ENCODE assay signal across 8 cellular contexts in the genomic region with DNA sequence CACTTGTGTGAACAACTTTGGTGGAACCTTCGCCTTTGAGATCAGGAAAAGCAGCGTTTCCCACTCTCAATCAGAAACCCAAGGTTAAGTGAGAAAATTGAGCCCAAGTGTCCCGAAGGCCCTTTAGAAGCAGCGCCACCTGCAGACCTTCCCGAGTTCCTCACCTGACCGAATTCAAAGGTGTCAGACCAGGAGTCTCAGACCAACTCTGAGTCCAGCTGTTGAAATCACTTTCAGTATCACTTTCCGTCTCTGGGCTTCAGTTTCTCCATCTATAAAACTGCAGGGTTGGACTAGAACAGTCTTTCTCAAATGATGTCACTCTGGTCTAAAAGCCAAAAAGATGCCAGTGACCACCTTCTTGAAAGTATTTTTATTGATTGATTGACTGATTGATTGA. TPM values are rescaled to one million over a fixed set of nuclear protein-coding genes. Genes with fewer than 3 reads are reported as not detected.
DNase-seq lines count a peak whose midpoint lies in the region; ATAC-seq and TF ChIP-seq lines count a peak whose summit lies in the region.

No MANE protein-coding gene starts in this region.

- ATAC-seq in GM18499 (IDR thresholded peaks at IDR 0.05; ENCODE audit: insufficient read depth, unreplicated experiment): peak; percentile 79
- ATAC-seq in HG02610 (IDR thresholded peaks at IDR 0.05; ENCODE audit: unreplicated experiment): peak; percentile 83
- no peak for ATAC-seq in psoas muscle

- H3K9me3 ChIP-seq in A673 (ENCODE audit: low read depth, low read length, poor library complexity, severe bottlenecking) (no peaks in the 10 kb centered on the region), psoas muscle (no peaks in the 10 kb centered on the region)

- intact Hi-C loops in A673 (cut with micrococcal nuclease; ENCODE audit: unreplicated experiment) (no loop called here), psoas muscle (cut with DNase I) (no loop called here)

- H3K27ac ChIP-seq in A673 (ENCODE audit: low read depth, low read length, poor library complexity, severe bottlenecking) (no peak overlapping the region), psoas muscle (no peak overlapping the region)

- POLR2A ChIA-PET in A673 (lab: Charles Lee; ENCODE audit: low non-redundant PET): no interaction called here

- H3K4me1 ChIP-seq in A673 (ENCODE audit: insufficient read depth, low read length, poor library complexity, severe bottlenecking) (peaks cover 3% of the 10 kb centered on the region), psoas muscle (no peaks in the 10 kb centered on the region)

- no peaks in the 10 kb centered on the region for H3K27me3 Mint-ChIP-seq in endothelial cell (ENCODE audit: unreplicated experiment)

- no peak for DNase-seq in A673 (ENCODE audit: low spot score)
- DNase-seq in MV-4-11 (lab: John Stamatoyannopoulos, UW): peak; percentile 9
- DNase-seq in endothelial cell (ENCODE audit: low spot score): peak; percentile 43
- DNase-seq in activated CD8-positive, alpha-beta memory T cell treated with anti-CD3 and anti-CD28 coated beads, Interleukin-2, amount 50 U/mL, for 4 hours: no peak
- DNase-seq in hypothalamus (lab: John Stamatoyannopoulos, UW): no peak
- DNase-seq in psoas muscle: no peak

- no peaks in the 10 kb centered on the region for H3K36me3 Mint-ChIP-seq in endothelial cell (ENCODE audit: low read depth, unreplicated experiment)

- no peak overlapping the region for H3K4me3 Mint-ChIP-seq in endothelial cell (ENCODE audit: unreplicated experiment)

- no TSS peak for BruUV-seq in A673 (replicated peaks; lab: Mats Ljungman, UMichigan)

- WGBS in psoas muscle, 3 donors: 46 to 49% (median 48%) methylated on average over 7 of the region's 7 CpGs

- H3K27me3 ChIP-seq in A673 (replicated peaks; ENCODE audit: insufficient read depth, low read depth, low read length, poor library complexity) (no peaks in the 10 kb centered on the region), psoas muscle (ENCODE audit: insufficient read depth in 3 of 3, low read length in 2 of 3) (no peaks in the 10 kb centered on the region)

- no peaks in the 10 kb centered on the region for H3K9me3 Mint-ChIP-seq in endothelial cell (ENCODE audit: unreplicated experiment)

- H3K4me3 ChIP-seq in A673 (ENCODE audit: low read depth, low read length, poor library complexity, severe bottlenecking) (no peak overlapping the region), psoas muscle (no peak overlapping the region)

- CTCF ChIA-PET in A673 (lab: Charles Lee): no interaction called here

- H3K4me1 Mint-ChIP-seq in endothelial cell (ENCODE audit: unreplicated experiment): no peaks in the 10 kb centered on the region

- TF ChIP-seq CTCF in A673 (conservative IDR thresholded peaks at IDR 0.05; ENCODE audit: low read depth, low read length) (peak; percentile 33), endothelial cell (IDR thresholded peaks at IDR 0.05; ENCODE audit: unreplicated experiment) (peak; percentile 23), psoas muscle (IDR thresholded peaks at IDR 0.05) (no peak)

- no peaks in the 10 kb centered on the region for H3K36me3 ChIP-seq in A673 (ENCODE audit: insufficient read depth, low read length, poor library complexity, severe bottlenecking)
- no peaks in the 10 kb centered on the region for H3K36me3 ChIP-seq in psoas muscle (ENCODE audit: insufficient read depth in 1 of 2, low read depth in 1 of 2)

- no peak overlapping the region for H3K27ac Mint-ChIP-seq in endothelial cell (ENCODE audit: unreplicated experiment)

RNA-seq across cellular contexts. Expression of a gene that starts 31.7 kb away (rescaled TPM):
- 102 and 118 TPM in 2 replicates for total RNA-seq in A673 (2021)
- 81.5 TPM for total RNA-seq in endothelial cell (ENCODE audit: unreplicated experiment)
- 100 to 1,000 TPM in 3 of 4 donors, 10 to 100 TPM in 1; 74.7 to 111 (median 100) TPM for total RNA-seq in psoas muscle
- polyA plus RNA-seq in psoas muscle: 100 to 1,000 TPM in 2 of 3 donors, 10 to 100 TPM in 1; 72.2 to 138 (median 105) TPM

Comparison
In these comparisons a context has a peak if more than half of its experiments do, and no peak if none do; other contexts are left out.
1. DNase-seq: peak in MV-4-11 (single experiment) and endothelial cell (single experiment); none in A673 (single experiment), activated CD8-positive, alpha-beta memory T cell treated with anti-CD3 and anti-CD28 coated beads, Interleukin-2, amount 50 U/mL, for 4 hours (single experiment), hypothalamus (0 of 51) and psoas muscle (0 of 2).
2. ATAC-seq: peak in GM18499 (single experiment) and HG02610 (single experiment); none in psoas muscle (0 of 4).